9 cellular contexts compared by ENCODE assay signal in genomic region chr12:61072717-61073116, GRCh38.
"Had no signal": no experiment of that assay in that cellular context is flagged by ENCODE, and none has a peak within 500 bp of the region (broad histone marks: within the 10 kb centered on the region; RNA-seq: fewer than 3 reads in every experiment).

No MANE protein-coding gene starts in this region.

- H3K9ac ChIP-seq: KMS-11 had no signal

- H2AFZ ChIP-seq: GM23338 had no signal

- H3K4me3 ChIP-seq: GM23338 had no signal

- H3K4me1 Mint-ChIP-seq: GM23338, H9, IgD-negative memory B cell had no signal

- ATAC-seq: GM23338 had no signal

- H3K27ac ChIP-seq: KMS-11 had no signal

- H3K4me3 Mint-ChIP-seq: GM23338, H9, IgD-negative memory B cell had no signal

- H3K4me2 ChIP-seq: GM23338, KMS-11 had no signal

- DNase-seq: H9, HCEC 1CT, KBM-7 had no signal

- H3K27me3 Mint-ChIP-seq: IgD-negative memory B cell had no signal

- H3K27ac Mint-ChIP-seq: GM23338, H9, IgD-negative memory B cell had no signal

- H3K9me3 Mint-ChIP-seq: IgD-negative memory B cell had no signal

- FAIRE-seq: H1, H54, HTR-8/SVneo had no signal

- H3K36me3 Mint-ChIP-seq: IgD-negative memory B cell had no signal
